In the genomic region with DNA sequence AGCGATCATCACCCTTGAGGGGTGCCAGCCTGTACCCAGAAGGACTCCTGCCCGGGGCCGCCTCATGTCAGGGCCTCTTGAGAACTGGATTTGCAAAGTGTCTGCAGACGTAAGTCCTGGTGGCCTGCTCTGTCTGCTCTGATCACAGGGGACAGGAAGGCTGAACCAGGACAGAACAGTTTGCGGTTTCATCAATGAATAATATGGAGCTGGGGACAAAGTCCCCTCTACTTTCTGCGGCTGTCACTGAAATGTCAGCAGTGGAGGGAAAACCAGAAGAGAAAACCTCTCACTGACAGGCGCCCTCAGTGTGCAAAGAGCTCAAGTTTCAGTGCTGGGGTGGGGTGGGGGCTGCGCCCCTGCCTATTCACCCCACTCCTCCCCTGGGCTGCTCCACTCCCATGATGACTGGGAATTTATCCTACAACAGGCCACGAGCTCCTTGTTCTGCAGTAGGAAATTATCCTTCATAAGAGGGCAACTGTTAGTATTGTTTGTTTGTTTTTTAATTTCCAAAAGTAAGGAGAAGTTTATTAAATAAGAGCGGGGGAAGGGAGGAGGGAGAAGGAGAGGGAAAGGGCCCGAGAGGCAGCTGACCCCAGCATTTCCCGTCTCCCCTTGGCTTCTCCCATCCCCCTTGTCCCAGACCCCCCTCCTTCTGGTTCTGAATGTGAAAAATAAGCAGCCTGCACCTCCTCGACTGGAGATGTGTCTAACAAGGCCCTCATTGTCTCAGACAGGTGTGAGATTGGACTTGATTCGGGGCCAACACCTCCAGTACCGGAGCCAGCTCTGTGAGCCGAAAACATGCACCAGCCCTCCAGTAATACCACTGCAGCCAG, we compare ENCODE assay signal across 18 cellular contexts.
DNase-seq lines count a peak whose midpoint lies in the region; ATAC-seq and TF ChIP-seq lines count a peak whose summit lies in the region.
"Had no signal": no experiment of that assay in that cellular context is flagged by ENCODE, and none has a peak within 500 bp of the region (broad histone marks: within the 10 kb centered on the region; RNA-seq: fewer than 3 reads in every experiment).

No MANE protein-coding gene starts in this region.

- peak; percentile 33 for DNase-seq in activated CD8-positive, alpha-beta memory T cell treated with anti-CD3 and anti-CD28 coated beads for 24 hours
- no peak for DNase-seq in activated CD8-positive, alpha-beta memory T cell treated with anti-CD3 and anti-CD28 coated beads, Interleukin-2, amount 10 ng/mL, durations not matched to agents 7 days and 5 days
- DNase-seq in hepatocyte (ENCODE audit: low spot score) (peak; percentile 60), suprapubic skin (ENCODE audit: low spot score in 2 of 2) (no peak), brain microvascular endothelial cell (no peak), BE2C (no peak)
- DNase-seq: activated CD4-positive, alpha-beta T cell treated with anti-CD3 and anti-CD28 coated beads, Interleukin-2, amount 10 ng/mL, durations not matched to agents 24 days and 14 days; activated gamma-delta T cell; head of caudate nucleus; KG1; NCI-H146; retina; stimulated activated CD4-positive, alpha-beta T cell treated with anti-CD3 and anti-CD28 coated beads, Interleukin-4, amount 100 ng/mL, for 24 hours; T-helper 9 cell had no signal

- no peak overlapping the region for H3K27ac Mint-ChIP-seq in activated CD8-positive, alpha-beta memory T cell treated with anti-CD3 and anti-CD28 coated beads, Interleukin-2, amount 10 ng/mL, durations not matched to agents 7 days and 5 days
- peak overlapping the region; percentile 75 for H3K27ac Mint-ChIP-seq in activated T-helper 17 cell treated with anti-CD3 and anti-CD28 coated beads, Interleukin-2, amount 50 U/mL, for 72 hours
- H3K27ac Mint-ChIP-seq: activated CD4-positive, alpha-beta T cell treated with anti-CD3 and anti-CD28 coated beads, Interleukin-2, amount 10 ng/mL, durations not matched to agents 24 days and 14 days; stimulated activated memory B cell treated with anti-CD40 and anti-IgM and Interleukin-4, amounts not matched to agents 10 μg/mL and 1 μg/mL and 100 μg/mL, for 72 hours had no signal

- H3K27me3 ChIP-seq in hepatocyte (no peaks in the 10 kb centered on the region), suprapubic skin (no peaks in the 10 kb centered on the region), brain microvascular endothelial cell (replicated peaks) (no peaks in the 10 kb centered on the region), BE2C (0 out of 2 replicates have a peak, but pooled peaks cover 2% of the 10 kb centered on the region)

- peaks cover 44% of the 10 kb centered on the region for H3K4me1 ChIP-seq in hepatocyte (ENCODE audit: insufficient read depth)
- peaks cover 48% of the 10 kb centered on the region for H3K4me1 ChIP-seq in suprapubic skin
- no peaks in the 10 kb centered on the region for H3K4me1 ChIP-seq in BE2C

- no peaks in the 10 kb centered on the region for H3K9me3 Mint-ChIP-seq in activated CD8-positive, alpha-beta memory T cell treated with anti-CD3 and anti-CD28 coated beads, Interleukin-2, amount 10 ng/mL, durations not matched to agents 7 days and 5 days (ENCODE audit: low read depth)
- no peaks in the 10 kb centered on the region for H3K9me3 Mint-ChIP-seq in activated T-helper 17 cell treated with anti-CD3 and anti-CD28 coated beads, Interleukin-2, amount 50 U/mL, for 72 hours
- H3K9me3 Mint-ChIP-seq: activated CD4-positive, alpha-beta T cell treated with anti-CD3 and anti-CD28 coated beads, Interleukin-2, amount 10 ng/mL, durations not matched to agents 24 days and 14 days; stimulated activated memory B cell treated with anti-CD40 and anti-IgM and Interleukin-4, amounts not matched to agents 10 μg/mL and 1 μg/mL and 100 μg/mL, for 72 hours had no signal

- WGBS in hepatocyte (ENCODE audit: low lambda C conversion rate, missing lambda C conversion rate): 58% methylated on average over 16 of the region's 16 CpGs
- 68% methylated on average over 15 of the region's 16 CpGs for WGBS in suprapubic skin

- no peak for TF ChIP-seq POLR2A in suprapubic skin (IDR thresholded peaks at IDR 0.05)

- no peaks in the 10 kb centered on the region for H3K79me2 ChIP-seq in hepatocyte

- H3K27me3 Mint-ChIP-seq in activated CD8-positive, alpha-beta memory T cell treated with anti-CD3 and anti-CD28 coated beads, Interleukin-2, amount 10 ng/mL, durations not matched to agents 7 days and 5 days: no peaks in the 10 kb centered on the region
- H3K27me3 Mint-ChIP-seq in activated T-helper 17 cell treated with anti-CD3 and anti-CD28 coated beads, Interleukin-2, amount 50 U/mL, for 72 hours: no peaks in the 10 kb centered on the region
- H3K27me3 Mint-ChIP-seq: activated CD4-positive, alpha-beta T cell treated with anti-CD3 and anti-CD28 coated beads, Interleukin-2, amount 10 ng/mL, durations not matched to agents 24 days and 14 days; stimulated activated memory B cell treated with anti-CD40 and anti-IgM and Interleukin-4, amounts not matched to agents 10 μg/mL and 1 μg/mL and 100 μg/mL, for 72 hours had no signal

- CTCF ChIA-PET in activated CD8-positive, alpha-beta memory T cell treated with anti-CD3 and anti-CD28 coated beads, Interleukin-2, amount 10 ng/mL, durations not matched to agents 7 days and 5 days (lab: Charles Lee): no interaction called here

- no peaks in the 10 kb centered on the region for H3K4me1 Mint-ChIP-seq in activated CD8-positive, alpha-beta memory T cell treated with anti-CD3 and anti-CD28 coated beads, Interleukin-2, amount 10 ng/mL, durations not matched to agents 7 days and 5 days
- peaks cover 42% of the 10 kb centered on the region for H3K4me1 Mint-ChIP-seq in activated T-helper 17 cell treated with anti-CD3 and anti-CD28 coated beads, Interleukin-2, amount 50 U/mL, for 72 hours
- H3K4me1 Mint-ChIP-seq: stimulated activated memory B cell treated with anti-CD40 and anti-IgM and Interleukin-4, amounts not matched to agents 10 μg/mL and 1 μg/mL and 100 μg/mL, for 72 hours had no signal

- in situ Hi-C loops in brain microvascular endothelial cell (cut with HindIII; ENCODE audit: low pct_ligation_motif_present, low sequenced_read_pairs): no loop called here

- TF ChIP-seq CTCF in hepatocyte (IDR thresholded peaks at IDR 0.05; ENCODE audit: poor library complexity) (no peak), suprapubic skin (IDR thresholded peaks at IDR 0.05) (no peak), brain microvascular endothelial cell (IDR thresholded peaks at IDR 0.05; ENCODE audit: low read depth, low read length, missing control alignments) (no peak), BE2C (IDR thresholded peaks at IDR 0.05; ENCODE audit: low read depth, low read length) (no peak)

- H4K20me1 ChIP-seq in hepatocyte (ENCODE audit: insufficient read depth, poor library complexity, severe bottlenecking): no peaks in the 10 kb centered on the region

- no peak overlapping the region for H3K4me3 ChIP-seq in hepatocyte
- H3K4me3 ChIP-seq in suprapubic skin: no peak overlapping the region
- H3K4me3 ChIP-seq in brain microvascular endothelial cell (ENCODE audit: low read depth, low read length): no peak overlapping the region
- no peak overlapping the region for H3K4me3 ChIP-seq in BE2C (ENCODE audit: low read depth, low read length)

- no peak for TF ChIP-seq EP300 in suprapubic skin (IDR thresholded peaks at IDR 0.05)

- no peak overlapping the region for H2AFZ ChIP-seq in hepatocyte

- H3K9me3 ChIP-seq in hepatocyte (ENCODE audit: low read depth) (no peaks in the 10 kb centered on the region), suprapubic skin (no peaks in the 10 kb centered on the region), BE2C (no peaks in the 10 kb centered on the region)

- peak overlapping the region; percentile 61 for H3K27ac ChIP-seq in hepatocyte
- H3K27ac ChIP-seq in suprapubic skin: peak overlapping the region; percentile 50
- H3K27ac ChIP-seq in brain microvascular endothelial cell: no peak overlapping the region

- peaks cover 18% of the 10 kb centered on the region for H3K36me3 Mint-ChIP-seq in activated CD8-positive, alpha-beta memory T cell treated with anti-CD3 and anti-CD28 coated beads, Interleukin-2, amount 10 ng/mL, durations not matched to agents 7 days and 5 days
- peaks cover 100% of the 10 kb centered on the region for H3K36me3 Mint-ChIP-seq in activated T-helper 17 cell treated with anti-CD3 and anti-CD28 coated beads, Interleukin-2, amount 50 U/mL, for 72 hours (ENCODE audit: low read depth)

- H3K4me2 ChIP-seq in hepatocyte: peak overlapping the region; percentile 42

- H3K36me3 ChIP-seq in hepatocyte (replicated peaks; ENCODE audit: insufficient read depth, low read depth): no peaks in the 10 kb centered on the region
- peaks cover 14% of the 10 kb centered on the region for H3K36me3 ChIP-seq in suprapubic skin
- H3K36me3 ChIP-seq in brain microvascular endothelial cell (replicated peaks): peaks cover 36% of the 10 kb centered on the region
- no peaks in the 10 kb centered on the region for H3K36me3 ChIP-seq in BE2C

- ATAC-seq in activated CD8-positive, alpha-beta memory T cell treated with anti-CD3 and anti-CD28 coated beads, Interleukin-2, amount 10 ng/mL, durations not matched to agents 7 days and 5 days: no peak
- ATAC-seq in activated T-helper 17 cell treated with anti-CD3 and anti-CD28 coated beads, Interleukin-2, amount 50 U/mL, for 72 hours (replicated peaks): no peak
- ATAC-seq in HG03354 (IDR thresholded peaks at IDR 0.05; ENCODE audit: poor library complexity, severe bottlenecking, unreplicated experiment): no peak
- ATAC-seq: Right ventricle myocardium inferior; stimulated activated memory B cell treated with anti-CD40 and anti-IgM and Interleukin-4, amounts not matched to agents 10 μg/mL and 1 μg/mL and 100 μg/mL, for 72 hours had no signal

- no peaks in the 10 kb centered on the region for H3K9me2 ChIP-seq in hepatocyte (replicated peaks; ENCODE audit: insufficient read depth)

- H3K4me3 Mint-ChIP-seq in activated CD8-positive, alpha-beta memory T cell treated with anti-CD3 and anti-CD28 coated beads, Interleukin-2, amount 10 ng/mL, durations not matched to agents 7 days and 5 days: no peak overlapping the region
- H3K4me3 Mint-ChIP-seq in activated T-helper 17 cell treated with anti-CD3 and anti-CD28 coated beads, Interleukin-2, amount 50 U/mL, for 72 hours: no peak overlapping the region
- H3K4me3 Mint-ChIP-seq: activated CD4-positive, alpha-beta T cell treated with anti-CD3 and anti-CD28 coated beads, Interleukin-2, amount 10 ng/mL, durations not matched to agents 24 days and 14 days; stimulated activated memory B cell treated with anti-CD40 and anti-IgM and Interleukin-4, amounts not matched to agents 10 μg/mL and 1 μg/mL and 100 μg/mL, for 72 hours had no signal

Comparison
In these comparisons a context has a peak if more than half of its experiments do, and no peak if none do; other contexts are left out.
1. DNase-seq: peak in activated CD8-positive, alpha-beta memory T cell treated with anti-CD3 and anti-CD28 coated beads for 24 hours (single experiment) and hepatocyte (single experiment); none in activated CD8-positive, alpha-beta memory T cell treated with anti-CD3 and anti-CD28 coated beads, Interleukin-2, amount 10 ng/mL, durations not matched to agents 7 days and 5 days (single experiment), suprapubic skin (0 of 2), brain microvascular endothelial cell (single experiment) and BE2C (single experiment).